In genomic region chr12:108598553-108599250, GRCh38 we compare ENCODE assay signal across 23 cellular contexts. TPM values are rescaled to one million over a fixed set of nuclear protein-coding genes. Genes with fewer than 3 reads are reported as not detected.
DNase-seq lines count a peak whose midpoint lies in the region; ATAC-seq, FAIRE-seq and TF ChIP-seq lines count a peak whose summit lies in the region.
"Had no signal": no experiment of that assay in that cellular context is flagged by ENCODE, and none has a peak within 500 bp of the region (broad histone marks: within the 10 kb centered on the region; RNA-seq: fewer than 3 reads in every experiment).

No MANE protein-coding gene starts in this region.

- no peak overlapping the region for H3K56ac ChIP-seq in H1 (replicated peaks; ENCODE audit: insufficient read length, low read depth, low read length)

- H2BK20ac ChIP-seq in H1 (ENCODE audit: low read length): no peak overlapping the region

- no peak overlapping the region for H3K4ac ChIP-seq in H1 (replicated peaks; ENCODE audit: insufficient read length, low read depth, low read length)

- CTCF ChIA-PET in H1 (lab: Charles Lee; ENCODE audit: partially characterized antibody): interaction anchor here (0.7 to 3.1 kb wide), 9 partner anchors 9 to 155 kb away, joined by 3 to 11 read pairs (median 3); partner anchors contain the start of gene ISCU

- no peak for DNase-seq in HFF-Myc (ENCODE audit: extremely low read depth, low read depth)
- no peak for DNase-seq in H1 (ENCODE audit: low read depth in 1 of 2, low spot score in 2 of 2)
- no peak for DNase-seq in upper lobe of left lung
- DNase-seq in NAMALWA (ENCODE audit: low spot score): no peak
- no peak for DNase-seq in NCI-H128 (lab: John Stamatoyannopoulos, UW; ENCODE audit: unreplicated experiment)
- no peak for DNase-seq in activated effector memory CD4-positive, alpha-beta T cell treated with anti-CD3 and anti-CD28 coated beads, Interleukin-2, amount 50 U/mL, for 16 hours
- DNase-seq: activated T-cell treated with anti-CD3 and anti-CD28 coated beads, Interleukin-2, amount 50 U/mL, for 4 hours; Calu3; foreskin melanocyte; HFFc6; kidney glomerular epithelial cell; NCI-H187 treated with DMSO at 0.1 percent for 48 hours; NCI-H345; PC-9; stimulated activated CD4-positive, alpha-beta T cell treated with anti-CD3 and anti-CD28 coated beads, Interleukin-12 subunit alpha, Interleukin-12 subunit beta, amount 100 ng/mL, for 4 hours; stimulated activated CD8-positive, alpha-beta memory T cell treated with anti-CD3 and anti-CD28 coated beads, Interleukin-4, amount 100 ng/mL, for 48 hours; T1000 had no signal

- H3K14ac ChIP-seq in H1 (ENCODE audit: insufficient read length): no peak overlapping the region

- no peak overlapping the region for H4K91ac ChIP-seq in H1 (replicated peaks; ENCODE audit: insufficient read length, low read length)

- H3K4me2 ChIP-seq in H1 (ENCODE audit: insufficient read depth in 1 of 2, low read depth in 2 of 2, low read length in 2 of 2): no peak overlapping the region
- H3K4me2 ChIP-seq: PC-9 had no signal

- H3K23ac ChIP-seq in H1 (ENCODE audit: insufficient read length): no peak overlapping the region

- peak overlapping the region; percentile 87 for H3K4me3 ChIP-seq in HFF-Myc (replicated peaks; ENCODE audit: low read depth, low read length)
- H3K4me3 ChIP-seq in H1 (ENCODE audit: extremely low read depth in 1 of 4, insufficient read depth in 2 of 4, low read depth in 3 of 4, low read length in 4 of 4): no peak overlapping the region
- no peak overlapping the region for H3K4me3 ChIP-seq in mucosa of rectum (ENCODE audit: low read length in 2 of 2)
- H3K4me3 ChIP-seq in upper lobe of left lung: no peak overlapping the region
- H3K4me3 ChIP-seq: body of pancreas, PC-9 had no signal

- POLR2A ChIA-PET in H1 (lab: Charles Lee; ENCODE audit: partially characterized antibody): interaction anchor here (1.1 to 1.8 kb wide), 4 partner anchors 10 to 132 kb away, joined by 3 to 4 read pairs (median 4); partner anchors contain the start of gene ISCU

- no peak overlapping the region for H3K9ac ChIP-seq in H1 (replicated peaks in 1 of 4; ENCODE audit: extremely low read depth in 1 of 4, low read depth in 3 of 4, low read length in 3 of 4)
- no peak overlapping the region for H3K9ac ChIP-seq in mucosa of rectum (ENCODE audit: low read depth in 1 of 2, low read length in 2 of 2)

- no peak overlapping the region for H2AFZ ChIP-seq in H1 (ENCODE audit: low read length)
- H2AFZ ChIP-seq: PC-9 had no signal

- H3K79me1 ChIP-seq in H1 (ENCODE audit: low read depth, low read length): no peaks in the 10 kb centered on the region; the same call in 1 of the 2 replicates

- H3K27ac ChIP-seq in H1 (ENCODE audit: low read depth, low read length): no peak overlapping the region
- peak overlapping the region; percentile 52 to 56 for H3K27ac ChIP-seq in mucosa of rectum (ENCODE audit: low read depth in 2 of 2, low read length in 2 of 2)
- peak overlapping the region in 3 of 4 donors; percentile 27 to 60 (median 34) for H3K27ac ChIP-seq in upper lobe of left lung
- H3K27ac ChIP-seq: body of pancreas, neutrophil, PC-9, SK-N-MC had no signal

- no peak overlapping the region for H3K18ac ChIP-seq in H1 (ENCODE audit: extremely low read depth, low read length)

- H3K4me1 ChIP-seq in H1 (replicated peaks in 1 of 4; ENCODE audit: control insufficient read depth in 3 of 4, insufficient read depth in 4 of 4, low read length in 3 of 4) (peaks cover 0 to 14% (median 0%) of the 10 kb centered on the region in 4 experiments; a peak in 3 of 7 replicates), mucosa of rectum (ENCODE audit: control insufficient read depth in 2 of 2, insufficient read depth in 2 of 2, low read length in 2 of 2) (peaks cover 0 to 3% of the 10 kb centered on the region in 2 donors), upper lobe of left lung (no peaks in the 10 kb centered on the region)
- H3K4me1 ChIP-seq: body of pancreas had no signal

- peaks cover 0 to 8% of the 10 kb centered on the region in 2 experiments for H4K20me1 ChIP-seq in H1 (replicated peaks in 1 of 2; ENCODE audit: control insufficient read depth in 1 of 2, insufficient read depth in 2 of 2, low read length in 2 of 2)

- no peak for TF ChIP-seq POLR2A in H1 (IDR thresholded peaks at IDR 0.05; ENCODE audit: control extremely low read depth in 1 of 2, low read depth in 2 of 2, low read length in 2 of 2)
- TF ChIP-seq POLR2A in upper lobe of left lung (IDR thresholded peaks at IDR 0.05): no peak

- H3K27me3 ChIP-seq in H1 (replicated peaks in 1 of 4; ENCODE audit: control insufficient read depth in 3 of 4, extremely low read depth in 1 of 4, insufficient read depth in 3 of 4, low read length in 3 of 4): no peaks in the 10 kb centered on the region; a peak in 1 of 7 replicates
- no peaks in the 10 kb centered on the region for H3K27me3 ChIP-seq in mucosa of rectum (ENCODE audit: control insufficient read depth in 2 of 2, insufficient read depth in 2 of 2, low read length in 2 of 2)
- no peaks in the 10 kb centered on the region for H3K27me3 ChIP-seq in upper lobe of left lung
- H3K27me3 ChIP-seq: body of pancreas had no signal

- ATAC-seq in upper lobe of left lung (ENCODE audit: low FRiP score in 2 of 2): no peak
- ATAC-seq: activated T-cell treated with anti-CD3 and anti-CD28 coated beads, Interleukin-2, amount 50 U/mL, for 4 hours had no signal

- TF ChIP-seq CTCF in HFF-Myc (IDR thresholded peaks at IDR 0.05; ENCODE audit: low read depth, low read length, missing control alignments): no peak
- no peak for TF ChIP-seq CTCF in H1 (IDR thresholded peaks at IDR 0.05; ENCODE audit: control extremely low read depth in 1 of 3, insufficient read depth in 1 of 3, low read depth in 1 of 3, low read length in 3 of 3)
- TF ChIP-seq CTCF in upper lobe of left lung (IDR thresholded peaks at IDR 0.05): no peak

- H2BK5ac ChIP-seq in H1 (ENCODE audit: low read depth, low read length): no peak overlapping the region

- WGBS in H1 (ENCODE audit: extremely low coverage in 1 of 2, insufficient coverage in 1 of 2, insufficient read length in 1 of 2, insufficient replicate concordance in 2 of 2, low coverage in 1 of 2, low lambda C conversion rate in 2 of 2, missing lambda C conversion rate in 1 of 2), 2 experiments: 97% methylated on average over 11 of the region's 11 CpGs; no CpG with 5 or more reads in 1 of the 2 experiments
- 88 to 97% methylated on average over 11 of the region's 11 CpGs for WGBS in upper lobe of left lung, 2 donors

- H3K23me2 ChIP-seq in H1 (ENCODE audit: low read depth, low read length): peaks cover 7% of the 10 kb centered on the region; the same call in 1 of the 2 replicates

- TF ChIP-seq EP300 in H1 (IDR thresholded peaks at IDR 0.05; ENCODE audit: borderline replicate concordance in 1 of 2, low read depth in 2 of 2, low read length in 2 of 2) (no peak), upper lobe of left lung (IDR thresholded peaks at IDR 0.05) (no peak)

- H2AK5ac ChIP-seq in H1 (ENCODE audit: low read depth, low read length): no peak overlapping the region

- 0 out of 2 replicates have a peak overlapping the region, but pooled peaks have one; percentile 46 for H2BK12ac ChIP-seq in H1 (ENCODE audit: low read depth, low read length)

- no peak for TF ChIP-seq RAD21 in H1 (IDR thresholded peaks at IDR 0.05 in 1 of 2, conservative IDR thresholded peaks at IDR 0.05 in 1 of 2; ENCODE audit: low read depth in 2 of 2, low read length in 2 of 2)

- H2BK15ac ChIP-seq in H1 (ENCODE audit: low read length): 0 out of 2 replicates have a peak overlapping the region, but pooled peaks have one; percentile 81

- H3K79me2 ChIP-seq in H1 (ENCODE audit: control insufficient read depth in 1 of 2, insufficient read depth in 2 of 2, low read length in 2 of 2): no peaks in the 10 kb centered on the region

- H2BK120ac ChIP-seq in H1 (replicated peaks; ENCODE audit: low read depth, low read length): no peak overlapping the region

- 0 out of 2 replicates have a peak overlapping the region, but pooled peaks have one; percentile 38 for H4K8ac ChIP-seq in H1 (ENCODE audit: extremely low read depth, insufficient read depth, low read length)

- no peak for FAIRE-seq in H1 (lab: Jason Lieb, UNC)
- FAIRE-seq: colon, endometrium had no signal

- no peaks in the 10 kb centered on the region for H3K36me3 ChIP-seq in H1 (ENCODE audit: control insufficient read depth in 2 of 4, insufficient read depth in 4 of 4, low read length in 3 of 4)
- no peaks in the 10 kb centered on the region for H3K36me3 ChIP-seq in mucosa of rectum (ENCODE audit: control insufficient read depth in 2 of 2, insufficient read depth in 2 of 2, low read length in 2 of 2)
- no peaks in the 10 kb centered on the region for H3K36me3 ChIP-seq in upper lobe of left lung
- H3K36me3 ChIP-seq: neutrophil had no signal

- H3K9me3 ChIP-seq in H1 (ENCODE audit: insufficient read depth in 2 of 2, low read depth in 1 of 2, low read length in 1 of 2): no peaks in the 10 kb centered on the region
- H3K9me3 ChIP-seq in mucosa of rectum (ENCODE audit: control insufficient read depth in 2 of 2, low read length in 2 of 2): no peaks in the 10 kb centered on the region
- no peaks in the 10 kb centered on the region for H3K9me3 ChIP-seq in upper lobe of left lung
- H3K9me3 ChIP-seq: body of pancreas, neutrophil had no signal

- H4K5ac ChIP-seq in H1 (ENCODE audit: insufficient read length, low read depth, low read length): no peak overlapping the region

RNA-seq across cellular contexts. Expression of gene TMEM119, which starts 0.8 kb away (rescaled TPM):
- total RNA-seq in H1 (2021; fragmentation: NEBNext Ultra II Directional; extraction: Animal tissue kit (Norgen Biotek cat#: 25700)): 0.48 and 0.61 TPM in 2 replicates
- 0.35 TPM in 2 replicates for polyA plus RNA-seq in H1 (2011; rRNA removed)
- 0.41 TPM for polyA plus RNA-seq in H1 (2011; cell fraction: cytosol; rRNA removed)
- 0.27 TPM for polyA plus RNA-seq in H1 (2011; cell fraction: nucleus; rRNA removed)
- 0.16 to 0.42 TPM (median 0.24 TPM) in 4 replicates for polyA plus RNA-seq in H1 (2012, experiment 1 of 2)
- polyA plus RNA-seq in H1 (2012, experiment 2 of 2): 0.26 TPM
- 0.55 TPM for polyA plus RNA-seq in H1 (2013, experiment 1 of 2)
- 0.68 TPM for polyA plus RNA-seq in H1 (2013, experiment 2 of 2)
- not detected in 2 replicates for polyA minus RNA-seq in H1 (2011; rRNA and poly(A)+ RNA removed)
- polyA minus RNA-seq in H1 (2011; cell fraction: cytosol; rRNA and poly(A)+ RNA removed): not detected
- not detected for polyA minus RNA-seq in H1 (2011; cell fraction: nucleus; rRNA and poly(A)+ RNA removed)
- 10 to 100 TPM in 5 of 6 donors, 1 to 10 TPM in 1; 1.5 to 50.7 (median 20.5) TPM for total RNA-seq in upper lobe of left lung
- total RNA-seq: Calu3, PC-9 had no signal

RNA-seq across cellular contexts. Expression of gene SELPLG, which starts 35.0 kb away (rescaled TPM):
- total RNA-seq in H1 (2021; fragmentation: NEBNext Ultra II Directional; extraction: Animal tissue kit (Norgen Biotek cat#: 25700)): 0.13 TPM in 1 of 2 replicates, not detected in the other
- polyA plus RNA-seq in H1 (2011; rRNA removed): 0.18 and 0.19 TPM in 2 replicates
- polyA plus RNA-seq in H1 (2011; cell fraction: cytosol; rRNA removed): 0.09 TPM
- polyA plus RNA-seq in H1 (2011; cell fraction: nucleus; rRNA removed): 0.09 TPM
- polyA plus RNA-seq in H1 (2012, experiment 1 of 2): 0.09 TPM in 1 of 4 replicates, not detected in the others
- not detected for polyA plus RNA-seq in H1 (2012, experiment 2 of 2)
- polyA plus RNA-seq in H1 (2013, experiment 1 of 2): 0.08 TPM
- polyA plus RNA-seq in H1 (2013, experiment 2 of 2): 0.06 TPM
- 0.10 TPM in 1 of 2 replicates, not detected in the other for polyA minus RNA-seq in H1 (2011; rRNA and poly(A)+ RNA removed)
- not detected for polyA minus RNA-seq in H1 (2011; cell fraction: cytosol; rRNA and poly(A)+ RNA removed)
- polyA minus RNA-seq in H1 (2011; cell fraction: nucleus; rRNA and poly(A)+ RNA removed): not detected
- total RNA-seq in upper lobe of left lung: 10 to 100 TPM; 25.2 to 71.4 (median 42.5) TPM

RNA-seq across cellular contexts. Expression of gene ISCU, which starts 36.3 kb away (rescaled TPM):
- 78.1 and 82.3 TPM in 2 replicates for total RNA-seq in H1 (2021; fragmentation: NEBNext Ultra II Directional; extraction: Animal tissue kit (Norgen Biotek cat#: 25700))
- 54.5 and 72.1 TPM in 2 replicates for polyA plus RNA-seq in H1 (2011; rRNA removed)
- 78.1 TPM for polyA plus RNA-seq in H1 (2011; cell fraction: cytosol; rRNA removed)
- 62.2 TPM for polyA plus RNA-seq in H1 (2011; cell fraction: nucleus; rRNA removed)
- 90.4 to 92.7 TPM (median 91.1 TPM) in 4 replicates for polyA plus RNA-seq in H1 (2012, experiment 1 of 2)
- 48.9 TPM for polyA plus RNA-seq in H1 (2012, experiment 2 of 2)
- 70.5 TPM for polyA plus RNA-seq in H1 (2013, experiment 1 of 2)
- 70.7 TPM for polyA plus RNA-seq in H1 (2013, experiment 2 of 2)
- polyA minus RNA-seq in H1 (2011; rRNA and poly(A)+ RNA removed): 43.8 and 59.1 TPM in 2 replicates
- polyA minus RNA-seq in H1 (2011; cell fraction: cytosol; rRNA and poly(A)+ RNA removed): 19.7 TPM
- polyA minus RNA-seq in H1 (2011; cell fraction: nucleus; rRNA and poly(A)+ RNA removed): 42.0 TPM
- 100 to 1,000 TPM; 130 to 192 (median 152) TPM for total RNA-seq in upper lobe of left lung

RNA-seq across cellular contexts. Expression of gene SART3, which starts 37.7 kb away (rescaled TPM):
- 89.6 and 103 TPM in 2 replicates for total RNA-seq in H1 (2021; fragmentation: NEBNext Ultra II Directional; extraction: Animal tissue kit (Norgen Biotek cat#: 25700))
- polyA plus RNA-seq in H1 (2011; rRNA removed): 16.0 and 21.4 TPM in 2 replicates
- polyA plus RNA-seq in H1 (2011; cell fraction: cytosol; rRNA removed): 38.1 TPM
- 57.9 TPM for polyA plus RNA-seq in H1 (2011; cell fraction: nucleus; rRNA removed)
- polyA plus RNA-seq in H1 (2012, experiment 1 of 2): 66.9 to 81.1 TPM (median 74.1 TPM) in 4 replicates
- 10.3 TPM for polyA plus RNA-seq in H1 (2012, experiment 2 of 2)
- polyA plus RNA-seq in H1 (2013, experiment 1 of 2): 46.8 TPM
- 41.7 TPM for polyA plus RNA-seq in H1 (2013, experiment 2 of 2)
- 53.9 and 54.8 TPM in 2 replicates for polyA minus RNA-seq in H1 (2011; rRNA and poly(A)+ RNA removed)
- 43.7 TPM for polyA minus RNA-seq in H1 (2011; cell fraction: cytosol; rRNA and poly(A)+ RNA removed)
- 142 TPM for polyA minus RNA-seq in H1 (2011; cell fraction: nucleus; rRNA and poly(A)+ RNA removed)
- 100 to 1,000 TPM in 1 of 6 donors, 10 to 100 TPM in 5; 36.9 to 235 (median 63.9) TPM for total RNA-seq in upper lobe of left lung

Comparison
In these comparisons a context has a peak if more than half of its experiments do, and no peak if none do; other contexts are left out.
1. RNA of gene SELPLG, which starts 35.0 kb away (total RNA-seq): 25.2 to 71.4 TPM in upper lobe of left lung; 0.13 TPM in H1; every median in the first group is over 10 times any median in the second.